25 cellular contexts compared by ENCODE assay signal in the genomic region with DNA sequence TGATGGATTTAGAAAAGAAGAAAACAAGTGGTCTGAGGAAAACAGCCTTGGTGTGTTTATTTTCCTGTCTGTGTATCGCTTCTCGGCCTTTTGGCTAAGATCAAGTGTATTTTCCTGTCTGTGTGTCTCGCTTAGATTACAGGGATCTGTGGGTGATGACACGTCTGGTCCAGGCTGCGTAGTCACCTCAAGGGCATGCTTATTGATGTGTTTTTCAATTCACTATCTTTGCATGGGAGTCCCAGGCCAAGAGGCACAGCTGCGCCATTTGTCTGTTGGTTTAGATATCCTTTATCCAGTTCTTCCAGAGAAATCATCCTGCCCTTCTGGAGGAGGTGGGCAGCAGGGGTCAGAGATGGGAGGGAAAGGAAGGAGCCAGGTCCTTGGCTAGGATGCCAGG. TPM values are rescaled to one million over a fixed set of nuclear protein-coding genes. Genes with fewer than 3 reads are reported as not detected.
DNase-seq lines count a peak whose midpoint lies in the region; ATAC-seq and TF ChIP-seq lines count a peak whose summit lies in the region.
"Had no signal": no experiment of that assay in that cellular context is flagged by ENCODE, and none has a peak within 500 bp of the region (broad histone marks: within the 10 kb centered on the region; RNA-seq: fewer than 3 reads in every experiment).

No MANE protein-coding gene starts in this region.

- H3K4ac ChIP-seq in mesenchymal stem cell (ENCODE audit: low read depth in 1 of 2, low read length in 2 of 2): no peak overlapping the region

- no peak overlapping the region for H2AK5ac ChIP-seq in mesenchymal stem cell (ENCODE audit: low read length, severe bottlenecking)

- H3K14ac ChIP-seq in mesenchymal stem cell (ENCODE audit: low read length in 2 of 2): no peak overlapping the region

- WGBS in mesenchymal stem cell: 30% methylated on average over 6 of the region's 6 CpGs

- DNase-seq in SK-N-MC (ENCODE audit: low read depth, low spot score): no peak
- DNase-seq in brain microvascular endothelial cell: peak; percentile 4
- peak; percentile 35 for DNase-seq in mesenchymal stem cell
- no peak for DNase-seq in substantia nigra (lab: John Stamatoyannopoulos, UW)
- DNase-seq in type B pancreatic cell (ENCODE audit: extremely low spot score, unreplicated experiment): no peak
- DNase-seq in stimulated activated naive B cell treated with anti-CD40 and anti-IgM and Interleukin-4, amounts not matched to agents 10 μg/mL and 1 μg/mL and 100 μg/mL, for 72 hours: no peak
- DNase-seq in CD8-positive, alpha-beta memory T cell: no peak
- DNase-seq: CD4-positive, CD25-positive, alpha-beta regulatory T cell; COR-L47; DND-41; GM23248; Karpas-422; MV-4-11; NCI-H1105 treated with DMSO at 0.1 percent for 48 hours; NCI-H1694; NCI-H2081; NCI-H2171; NCI-H345; NCI-H524 treated with DMSO at 0.1 percent for 48 hours; NCI-H82; SJCRH30 had no signal

- CTCF ChIA-PET in CD8-positive, alpha-beta memory T cell (lab: Charles Lee): no interaction called here

- H3K9ac ChIP-seq in SK-N-MC (ENCODE audit: insufficient read length): peak overlapping the region; percentile 29
- no peak overlapping the region for H3K9ac ChIP-seq in mesenchymal stem cell (ENCODE audit: low read length)
- H3K9ac ChIP-seq: GM23248 had no signal

- H3K4me2 ChIP-seq in mesenchymal stem cell (ENCODE audit: low read length, poor library complexity, severe bottlenecking): no peak overlapping the region

- H3K4me3 Mint-ChIP-seq in type B pancreatic cell: no peak overlapping the region
- no peak overlapping the region for H3K4me3 Mint-ChIP-seq in stimulated activated naive B cell treated with anti-CD40 and anti-IgM and Interleukin-4, amounts not matched to agents 10 μg/mL and 1 μg/mL and 100 μg/mL, for 72 hours
- H3K4me3 Mint-ChIP-seq in CD8-positive, alpha-beta memory T cell: no peak overlapping the region
- H3K4me3 Mint-ChIP-seq: CD4-positive, CD25-positive, alpha-beta regulatory T cell; IgD-negative memory B cell had no signal

- H3K27me3 ChIP-seq in brain microvascular endothelial cell (replicated peaks): peaks cover 15% of the 10 kb centered on the region
- H3K27me3 ChIP-seq in mesenchymal stem cell (ENCODE audit: control insufficient read depth in 1 of 2, insufficient read depth in 1 of 2, low read length in 2 of 2): peaks cover 27 to 32% of the 10 kb centered on the region in 2 experiments
- peaks cover 11% of the 10 kb centered on the region for H3K27me3 ChIP-seq in CD8-positive, alpha-beta memory T cell (ENCODE audit: insufficient read depth, low read length, poor library complexity, severe bottlenecking)

- H3K4me1 Mint-ChIP-seq in type B pancreatic cell (ENCODE audit: unreplicated experiment): no peaks in the 10 kb centered on the region
- H3K4me1 Mint-ChIP-seq in stimulated activated naive B cell treated with anti-CD40 and anti-IgM and Interleukin-4, amounts not matched to agents 10 μg/mL and 1 μg/mL and 100 μg/mL, for 72 hours: peaks cover 2 to 10% of the 10 kb centered on the region in 2 donors
- peaks cover 3 to 12% (median 9%) of the 10 kb centered on the region in 3 donors for H3K4me1 Mint-ChIP-seq in CD8-positive, alpha-beta memory T cell

- H2BK12ac ChIP-seq in mesenchymal stem cell (ENCODE audit: low read length in 2 of 2): peak overlapping the region in 1 of 2 experiments; percentile 29

- H4K8ac ChIP-seq in mesenchymal stem cell (ENCODE audit: low read length): no peak overlapping the region

- H4K91ac ChIP-seq in mesenchymal stem cell (ENCODE audit: low read length): no peak overlapping the region

- no peak overlapping the region for H3K27ac Mint-ChIP-seq in type B pancreatic cell
- no peak overlapping the region for H3K27ac Mint-ChIP-seq in stimulated activated naive B cell treated with anti-CD40 and anti-IgM and Interleukin-4, amounts not matched to agents 10 μg/mL and 1 μg/mL and 100 μg/mL, for 72 hours
- no peak overlapping the region for H3K27ac Mint-ChIP-seq in CD8-positive, alpha-beta memory T cell
- H3K27ac Mint-ChIP-seq: CD4-positive, CD25-positive, alpha-beta regulatory T cell; IgD-negative memory B cell had no signal

- no peaks in the 10 kb centered on the region for H3K9me3 ChIP-seq in SK-N-MC (ENCODE audit: low read depth, low read length)
- H3K9me3 ChIP-seq in mesenchymal stem cell (ENCODE audit: control insufficient read depth, low read length): no peaks in the 10 kb centered on the region
- H3K9me3 ChIP-seq in CD8-positive, alpha-beta memory T cell (ENCODE audit: low read length): no peaks in the 10 kb centered on the region
- H3K9me3 ChIP-seq: SJCRH30 had no signal

- H3K4me3 ChIP-seq in SK-N-MC (no peak overlapping the region; the same call in 1 of the 2 replicates), brain microvascular endothelial cell (ENCODE audit: low read depth, low read length) (no peak overlapping the region), mesenchymal stem cell (ENCODE audit: insufficient read depth in 1 of 2, low read depth in 1 of 2, low read length in 2 of 2) (no peak overlapping the region)
- H3K4me3 ChIP-seq in CD8-positive, alpha-beta memory T cell (ENCODE audit: low read length): no peak overlapping the region
- H3K4me3 ChIP-seq: GM23248, SJCRH30 had no signal

- in situ Hi-C loops in brain microvascular endothelial cell (cut with HindIII; ENCODE audit: low pct_ligation_motif_present, low sequenced_read_pairs): no loop called here

- no peak for ATAC-seq in stimulated activated naive B cell treated with anti-CD40 and anti-IgM and Interleukin-4, amounts not matched to agents 10 μg/mL and 1 μg/mL and 100 μg/mL, for 72 hours (replicated peaks)
- ATAC-seq: HCT116 had no signal

- no peaks in the 10 kb centered on the region for H3K36me3 Mint-ChIP-seq in type B pancreatic cell
- H3K36me3 Mint-ChIP-seq in stimulated activated naive B cell treated with anti-CD40 and anti-IgM and Interleukin-4, amounts not matched to agents 10 μg/mL and 1 μg/mL and 100 μg/mL, for 72 hours: peaks cover 0 to 1% of the 10 kb centered on the region in 2 donors
- H3K36me3 Mint-ChIP-seq in CD8-positive, alpha-beta memory T cell: no peaks in the 10 kb centered on the region
- H3K36me3 Mint-ChIP-seq: CD4-positive, CD25-positive, alpha-beta regulatory T cell; IgD-negative memory B cell had no signal

- H3K18ac ChIP-seq in mesenchymal stem cell (ENCODE audit: low read depth in 1 of 2, low read length in 2 of 2): no peak overlapping the region

- peak overlapping the region; percentile 88 for H3K27ac ChIP-seq in SK-N-MC
- no peak overlapping the region for H3K27ac ChIP-seq in brain microvascular endothelial cell
- no peak overlapping the region for H3K27ac ChIP-seq in mesenchymal stem cell (ENCODE audit: low read length, poor library complexity, severe bottlenecking)
- H3K27ac ChIP-seq in substantia nigra (ENCODE audit: low read depth, low read length, poor library complexity, severe bottlenecking): peak overlapping the region; percentile 64
- no peak overlapping the region for H3K27ac ChIP-seq in CD8-positive, alpha-beta memory T cell (ENCODE audit: low read depth, low read length)
- H3K27ac ChIP-seq: GM23248, SJCRH30 had no signal

- H2BK120ac ChIP-seq in mesenchymal stem cell (ENCODE audit: low read depth, low read length): no peak overlapping the region

- H3K23ac ChIP-seq in mesenchymal stem cell (ENCODE audit: low read length in 2 of 2): no peak overlapping the region

- no peak overlapping the region for H2BK15ac ChIP-seq in mesenchymal stem cell (ENCODE audit: low read depth, poor library complexity, severe bottlenecking)

- H3K4me1 ChIP-seq in mesenchymal stem cell (ENCODE audit: control insufficient read depth, insufficient read depth, low read depth, low read length): peaks cover 3% of the 10 kb centered on the region
- H3K4me1 ChIP-seq in CD8-positive, alpha-beta memory T cell (ENCODE audit: insufficient read depth, low read length): peaks cover 5% of the 10 kb centered on the region
- H3K4me1 ChIP-seq: SJCRH30 had no signal

- H3K79me1 ChIP-seq in mesenchymal stem cell (replicated peaks; ENCODE audit: low read length, poor library complexity, severe bottlenecking): no peaks in the 10 kb centered on the region

- TF ChIP-seq CTCF in brain microvascular endothelial cell (IDR thresholded peaks at IDR 0.05; ENCODE audit: low read depth, low read length, missing control alignments) (no peak), type B pancreatic cell (conservative IDR thresholded peaks at IDR 0.05) (no peak)

- H3K9me3 Mint-ChIP-seq in type B pancreatic cell: no peaks in the 10 kb centered on the region
- no peaks in the 10 kb centered on the region for H3K9me3 Mint-ChIP-seq in stimulated activated naive B cell treated with anti-CD40 and anti-IgM and Interleukin-4, amounts not matched to agents 10 μg/mL and 1 μg/mL and 100 μg/mL, for 72 hours
- no peaks in the 10 kb centered on the region for H3K9me3 Mint-ChIP-seq in CD8-positive, alpha-beta memory T cell
- H3K9me3 Mint-ChIP-seq: IgD-negative memory B cell had no signal

- POLR2A ChIA-PET in CD8-positive, alpha-beta memory T cell (lab: Charles Lee): no interaction called here

- peaks cover 44% of the 10 kb centered on the region for H3K27me3 Mint-ChIP-seq in type B pancreatic cell
- peaks cover 45 to 54% of the 10 kb centered on the region in 2 donors for H3K27me3 Mint-ChIP-seq in stimulated activated naive B cell treated with anti-CD40 and anti-IgM and Interleukin-4, amounts not matched to agents 10 μg/mL and 1 μg/mL and 100 μg/mL, for 72 hours
- peaks cover 36 to 40% of the 10 kb centered on the region in 2 donors for H3K27me3 Mint-ChIP-seq in CD8-positive, alpha-beta memory T cell

- no peak overlapping the region for H2AFZ ChIP-seq in mesenchymal stem cell (ENCODE audit: low read depth, low read length)
- H2AFZ ChIP-seq: GM23248 had no signal

- H2BK5ac ChIP-seq in mesenchymal stem cell (ENCODE audit: low read depth, low read length, poor library complexity, severe bottlenecking): no peak overlapping the region

- H3K36me3 ChIP-seq in SK-N-MC (ENCODE audit: insufficient read depth, low read length) (no peaks in the 10 kb centered on the region), brain microvascular endothelial cell (replicated peaks) (no peaks in the 10 kb centered on the region), mesenchymal stem cell (ENCODE audit: control insufficient read depth in 1 of 2, insufficient read depth in 2 of 2, low read depth in 1 of 2, low read length in 2 of 2) (no peaks in the 10 kb centered on the region)
- no peaks in the 10 kb centered on the region for H3K36me3 ChIP-seq in CD8-positive, alpha-beta memory T cell (ENCODE audit: insufficient read depth, low read length)
- H3K36me3 ChIP-seq: SJCRH30 had no signal

RNA-seq across cellular contexts. Expression of a gene that starts 47.1 kb away (rescaled TPM):
- not detected for polyA plus RNA-seq in mesenchymal stem cell (2013, experiment 1 of 2)
- polyA plus RNA-seq in mesenchymal stem cell (2013, experiment 2 of 2): not detected
- not detected in 2 replicates for total RNA-seq in type B pancreatic cell (ENCODE audit: low replicate concordance)
- not detected for total RNA-seq in CD8-positive, alpha-beta memory T cell
- not detected for polyA plus RNA-seq in CD8-positive, alpha-beta memory T cell
- total RNA-seq: CD4-positive, CD25-positive, alpha-beta regulatory T cell; GM23248; M059J; SJCRH30 had no signal
- polyA plus RNA-seq: BJ; CD4-positive, CD25-positive, alpha-beta regulatory T cell; GM23248; IgD-negative memory B cell had no signal

RNA-seq across cellular contexts. Expression of a gene that starts 57.6 kb away (rescaled TPM):
- 3.7 TPM for polyA plus RNA-seq in mesenchymal stem cell (2013, experiment 1 of 2)
- 3.1 TPM for polyA plus RNA-seq in mesenchymal stem cell (2013, experiment 2 of 2)
- 3.5 and 4.5 TPM in 2 replicates for total RNA-seq in type B pancreatic cell (ENCODE audit: low replicate concordance)
- under 1 TPM; 0.42 TPM for total RNA-seq in CD8-positive, alpha-beta memory T cell
- polyA plus RNA-seq in CD8-positive, alpha-beta memory T cell: 0.36 TPM
- total RNA-seq: GM23248 had no signal
- polyA plus RNA-seq: IgD-negative memory B cell had no signal

Comparison
In these comparisons a context has a peak if more than half of its experiments do, and no peak if none do; other contexts are left out.
1. DNase-seq: peak in brain microvascular endothelial cell (single experiment) and mesenchymal stem cell (single experiment); none in SK-N-MC (single experiment), substantia nigra (0 of 49), type B pancreatic cell (single experiment), stimulated activated naive B cell treated with anti-CD40 and anti-IgM and Interleukin-4, amounts not matched to agents 10 μg/mL and 1 μg/mL and 100 μg/mL, for 72 hours (single experiment) and CD8-positive, alpha-beta memory T cell (0 of 5).
2. H3K27ac ChIP-seq: peak in SK-N-MC (single experiment) and substantia nigra (single experiment); none in brain microvascular endothelial cell (single experiment), mesenchymal stem cell (single experiment) and CD8-positive, alpha-beta memory T cell (single experiment).